ENCODE assay signal across 11 cellular contexts in genomic region chr14:65879218-65880009, GRCh38.
DNase-seq lines count a peak whose midpoint lies in the region; ATAC-seq, FAIRE-seq and TF ChIP-seq lines count a peak whose summit lies in the region.
"Had no signal": no experiment of that assay in that cellular context is flagged by ENCODE, and none has a peak within 500 bp of the region (broad histone marks: within the 10 kb centered on the region; RNA-seq: fewer than 3 reads in every experiment).

No MANE protein-coding gene starts in this region.

- H3K4me1 ChIP-seq in A549 = peaks cover 14% of the 10 kb centered on the region; the same call in 2 of the 3 replicates
- H3K4me1 ChIP-seq: SJCRH30 had no signal

- 29% methylated on average over 4 of the region's 4 CpGs for WGBS in A549 (ENCODE audit: missing lambda C conversion rate)

- TF ChIP-seq RAD21 in A549 (conservative IDR thresholded peaks at IDR 0.05 in 1 of 2, IDR thresholded peaks at IDR 0.05 in 1 of 2) = no peak

- no peak for TF ChIP-seq POLR2A in A549 (IDR thresholded peaks at IDR 0.05; ENCODE audit: low read length)

- peak; percentile 78 to 93 for ATAC-seq in A549
- ATAC-seq in GM18907 (IDR thresholded peaks at IDR 0.05; ENCODE audit: unreplicated experiment) = peak; percentile 65
- ATAC-seq: GM23338 had no signal

- in situ Hi-C loops in G401 (cut with HindIII; ENCODE audit: low sequenced_read_pairs) = no loop called here

- H3K4me3 ChIP-seq in A549 = no peak overlapping the region
- H3K4me3 ChIP-seq: GM23338, SJCRH30 had no signal

- H3K9me3 ChIP-seq in A549 = no peaks in the 10 kb centered on the region
- H3K9me3 ChIP-seq: SJCRH30 had no signal

- CTCF ChIA-PET in A549 (lab: Yijun Ruan, JAX) = interaction anchor here (0.9 to 1.2 kb wide), 3 partner anchors 9 to 192 kb away, joined by 3 read pairs; no protein-coding TSS in a partner anchor

- peak overlapping the region; percentile 35 to 58; a peak in 5 of 6 replicates for H3K27ac ChIP-seq in A549
- H3K27ac ChIP-seq: KMS-11, SJCRH30 had no signal

- peak; percentile 14 to 45 for DNase-seq in A549 (ENCODE audit: low read depth in 1 of 2, low spot score in 1 of 2)
- peak; percentile 98 for DNase-seq in NOMO-1 treated with DMSO at 0.1 percent for 48 hours (lab: John Stamatoyannopoulos, UW; ENCODE audit: unreplicated experiment)
- DNase-seq in dermis blood vessel endothelial cell = peak; percentile 1
- DNase-seq in SHP77 treated with DMSO at 0.1 percent for 48 hours (lab: John Stamatoyannopoulos, UW) = no peak
- DNase-seq in activated effector memory CD4-positive, alpha-beta T cell treated with anti-CD3 and anti-CD28 coated beads, Interleukin-2, amount 50 U/mL, for 16 hours = no peak
- DNase-seq in activated gamma-delta T cell (lab: John Stamatoyannopoulos, UW) = no peak
- DNase-seq in G401 (ENCODE audit: low spot score) = no peak
- DNase-seq: SJCRH30 had no signal

- TF ChIP-seq CTCF in A549 (IDR thresholded peaks at IDR 0.05) = no peak

- no peak for TF ChIP-seq EP300 in A549 (IDR thresholded peaks at IDR 0.05)

- H3K4me2 ChIP-seq in A549 = peak overlapping the region; percentile 47
- H3K4me2 ChIP-seq: GM23338, KMS-11 had no signal

- POLR2A ChIA-PET in A549 (lab: Yijun Ruan, JAX) = no interaction called here

- peak; percentile 84 for FAIRE-seq in A549 (lab: Jason Lieb, UNC)

TF ChIP-seq in A549, 52 proteins besides CTCF, POLR2A, EP300 and RAD21:
- no peak for TF ChIP-seq CHD2 (IDR thresholded peaks at IDR 0.05; ENCODE audit: low read length, partially characterized antibody)
- peak; percentile 32 to 59; a peak in 3 of 4 replicates for TF ChIP-seq CEBPB (IDR thresholded peaks at IDR 0.05)
- TF ChIP-seq FOXS1 (CRISPR knock-in tag; IDR thresholded peaks at IDR 0.05) = no peak
- no peak for TF ChIP-seq JUN (IDR thresholded peaks at IDR 0.05)
- TF ChIP-seq ZFP36 (IDR thresholded peaks at IDR 0.05; ENCODE audit: borderline replicate concordance, partially characterized antibody) = no peak
- peak; percentile 64 for TF ChIP-seq FOSL2 (IDR thresholded peaks at IDR 0.05)
- TF ChIP-seq FOSL2 (CRISPR knock-in tag; IDR thresholded peaks at IDR 0.05) = peak; percentile 71
- no peak for TF ChIP-seq E2F6 (IDR thresholded peaks at IDR 0.05; ENCODE audit: borderline replicate concordance, low read depth)
- no peak for TF ChIP-seq CBX2 (IDR thresholded peaks at IDR 0.05; ENCODE audit: borderline replicate concordance, low read depth)
TF ChIP-seq in A549: peak in this region for 2.

Comparison
In these comparisons a context has a peak if more than half of its experiments do, and no peak if none do; other contexts are left out.
1. DNase-seq: peak in A549 (2 of 2), NOMO-1 treated with DMSO at 0.1 percent for 48 hours (single experiment) and dermis blood vessel endothelial cell (single experiment); none in SHP77 treated with DMSO at 0.1 percent for 48 hours (single experiment), activated effector memory CD4-positive, alpha-beta T cell treated with anti-CD3 and anti-CD28 coated beads, Interleukin-2, amount 50 U/mL, for 16 hours (single experiment), activated gamma-delta T cell (single experiment) and G401 (single experiment).